Comparison of ENCODE assay signal across 8 cellular contexts in genomic region chr9:97501972-97502221, GRCh38. TPM values are rescaled to one million over a fixed set of nuclear protein-coding genes. Genes with fewer than 3 reads are reported as not detected.
A peak's percentile ranks its signal among the peaks of the same experiment; 100 is the strongest.
DNase-seq lines count a peak whose midpoint lies in the region; ATAC-seq and TF ChIP-seq lines count a peak whose summit lies in the region.

No MANE protein-coding gene starts in this region.

- peaks cover 37% of the 10 kb centered on the region for H3K27me3 Mint-ChIP-seq in brain

- ATAC-seq in GM19351 (IDR thresholded peaks at IDR 0.05; ENCODE audit: unreplicated experiment), result peak; percentile 37
- ATAC-seq in HG03039 (IDR thresholded peaks at IDR 0.05; ENCODE audit: unreplicated experiment), result peak; percentile 17

- H3K4ac ChIP-seq in mesendoderm (ENCODE audit: low read depth, low read length), result no peak overlapping the region

- no peak overlapping the region for H2AK5ac ChIP-seq in mesendoderm (ENCODE audit: low read length)

- H2BK15ac ChIP-seq in mesendoderm (replicated peaks; ENCODE audit: low read depth), result no peak overlapping the region

- no peak overlapping the region for H2BK120ac ChIP-seq in mesendoderm (ENCODE audit: low read depth, low read length)

- peaks cover 16% of the 10 kb centered on the region for H3K4me1 Mint-ChIP-seq in brain

- no peak for TF ChIP-seq CTCF in brain (conservative IDR thresholded peaks at IDR 0.05)

- peaks cover 3% of the 10 kb centered on the region for H3K36me3 Mint-ChIP-seq in brain

- H3K18ac ChIP-seq in mesendoderm (ENCODE audit: low read length), result peak overlapping the region; percentile 93

- peak overlapping the region; percentile 91 for H3K56ac ChIP-seq in mesendoderm (ENCODE audit: low read length)

- H4K5ac ChIP-seq in mesendoderm (ENCODE audit: low read length), result no peak overlapping the region

- DNase-seq in mesendoderm (no peak), epidermal melanocyte (ENCODE audit: insufficient read length, low spot score) (no peak), amygdala (lab: John Stamatoyannopoulos, UW) (no peak), cortex of kidney (lab: John Stamatoyannopoulos, UW) (no peak)
- DNase-seq in stimulated activated CD4-positive, alpha-beta T cell treated with anti-CD3 and anti-CD28 coated beads, Interleukin-1b, Interleukin-23, amount 100 ng/mL, for 48 hours, result no peak

- WGBS in mesendoderm (ENCODE audit: extremely low coverage, insufficient coverage, low lambda C conversion rate), result no CpG with 5 or more reads among the region's 30 CpGs

- peaks cover 15% of the 10 kb centered on the region for H3K27me3 ChIP-seq in mesendoderm (ENCODE audit: insufficient read depth, low read length, poor library complexity)

- H3K4me1 ChIP-seq in mesendoderm (ENCODE audit: control insufficient read depth, low read depth, low read length), result peaks cover 11% of the 10 kb centered on the region

- H3K4me2 ChIP-seq in mesendoderm (ENCODE audit: low read length), result peak overlapping the region; percentile 42

- peak overlapping the region in 4 of 5 experiments; percentile 75 to 90 (median 84) for H3K4me3 Mint-ChIP-seq in brain

- peak overlapping the region; percentile 64 for H3K9ac ChIP-seq in mesendoderm (ENCODE audit: low read length)

- H3K23ac ChIP-seq in mesendoderm (ENCODE audit: low read length), result no peak overlapping the region

- H2BK5ac ChIP-seq in mesendoderm (ENCODE audit: low read length), result no peak overlapping the region

- H4K8ac ChIP-seq in mesendoderm (ENCODE audit: low read depth, low read length), result no peak overlapping the region

- H3K4me3 ChIP-seq in mesendoderm (ENCODE audit: low read length), result peak overlapping the region; percentile 68

- no peaks in the 10 kb centered on the region for H3K79me2 ChIP-seq in mesendoderm (ENCODE audit: control insufficient read depth, insufficient read depth, low read length)

- no peak overlapping the region for H3K27ac ChIP-seq in mesendoderm (ENCODE audit: low read depth, low read length)

- no peaks in the 10 kb centered on the region for H3K36me3 ChIP-seq in mesendoderm (ENCODE audit: control insufficient read depth, insufficient read depth, low read length)

- H3K27ac Mint-ChIP-seq in brain, result no peak overlapping the region

- H3K9me3 Mint-ChIP-seq in brain, result peaks cover 2 to 30% (median 3%) of the 10 kb centered on the region in 5 experiments

- H3K79me1 ChIP-seq in mesendoderm (ENCODE audit: low read length), result no peaks in the 10 kb centered on the region

RNA-seq across cellular contexts. Expression of gene TMOD1, which starts 0.4 kb away (rescaled TPM):
- polyA plus RNA-seq in brain (ENCODE audit: insufficient read depth, low read depth, low replicate concordance), result 29.7 TPM
- polyA plus RNA-seq in mesendoderm (2013, experiment 1 of 2), result 0.53 TPM
- 0.62 TPM for polyA plus RNA-seq in mesendoderm (2013, experiment 2 of 2)
